In the genomic region with DNA sequence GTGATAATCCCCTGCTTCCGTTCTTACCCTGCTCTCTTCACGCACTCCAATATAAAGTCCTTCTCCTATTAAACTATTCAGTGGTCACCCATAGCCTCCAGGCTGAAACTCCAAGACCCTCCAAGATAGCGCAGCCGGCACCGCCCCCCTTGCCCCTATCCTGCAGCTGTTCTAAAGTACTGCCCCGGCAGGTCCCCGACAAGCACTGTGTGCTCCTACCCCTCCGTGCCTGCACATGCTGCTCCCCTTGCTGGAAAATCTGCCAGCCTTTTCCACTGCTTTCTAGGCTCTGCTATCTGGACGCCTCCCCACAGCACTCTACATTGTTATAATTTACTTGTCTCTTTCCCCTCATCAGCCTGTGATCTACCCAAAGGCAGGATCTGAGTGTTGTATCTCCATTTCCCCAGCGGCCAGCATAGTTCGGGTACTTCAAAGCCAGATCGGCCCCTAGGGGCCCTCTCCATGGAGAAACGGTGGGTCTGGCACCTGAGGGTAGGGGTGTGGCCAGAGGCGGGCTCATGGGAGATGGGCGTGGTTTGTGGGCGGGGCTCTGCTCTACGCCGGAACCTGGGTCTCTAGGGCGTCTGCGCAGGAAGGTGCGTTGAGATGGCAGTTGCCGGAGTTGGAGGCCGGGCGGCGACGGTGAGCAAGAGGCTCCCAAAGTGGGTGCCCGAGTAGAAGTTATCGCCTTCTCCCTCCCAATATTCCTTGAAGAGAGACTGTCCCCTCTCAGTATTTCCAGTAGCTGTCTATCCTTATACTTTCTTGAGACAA, we compare ENCODE assay signal across 9 cellular contexts.
DNase-seq lines count a peak whose midpoint lies in the region; ATAC-seq and TF ChIP-seq lines count a peak whose summit lies in the region.
"Had no signal": no experiment of that assay in that cellular context is flagged by ENCODE, and none has a peak within 500 bp of the region (broad histone marks: within the 10 kb centered on the region; RNA-seq: fewer than 3 reads in every experiment).

No MANE protein-coding gene starts in this region.

- peak overlapping the region; percentile 17 for H3K27ac Mint-ChIP-seq in MCF 10A (ENCODE audit: low read depth, unreplicated experiment)
- peak overlapping the region; percentile 26 to 45 (median 42) for H3K27ac Mint-ChIP-seq in nephron

- no peaks in the 10 kb centered on the region for H3K79me2 ChIP-seq in PC-9 (ENCODE audit: low read depth)

- peak; percentile 88 for ATAC-seq in upper lobe of right lung
- ATAC-seq in SK-N-SH treated with all-trans-retinoic acid at 6 μM for 48 hours = no peak
- no peak for ATAC-seq in GM21447 (IDR thresholded peaks at IDR 0.05; ENCODE audit: unreplicated experiment)

- H3K27me3 Mint-ChIP-seq in MCF 10A (ENCODE audit: insufficient read depth, unreplicated experiment) (no peaks in the 10 kb centered on the region), nephron (ENCODE audit: low read depth) (peaks cover 8% of the 10 kb centered on the region)

- POLR2A ChIA-PET in MCF 10A (lab: Yijun Ruan, JAX) (no interaction called here), PC-9 (lab: Charles Lee; ENCODE audit: unreplicated experiment) (interaction anchor here (0.7 kb wide), 1 partner anchor 278 kb away, joined by 3 read pairs; no protein-coding TSS in a partner anchor)

- H3K27me3 ChIP-seq in breast epithelium (no peaks in the 10 kb centered on the region), upper lobe of right lung (no peaks in the 10 kb centered on the region), PC-9 (ENCODE audit: insufficient read depth, low read depth) (no peaks in the 10 kb centered on the region)
- H3K27me3 ChIP-seq: MG63 had no signal

- no peak overlapping the region for H3K4me2 ChIP-seq in PC-9

- no peaks in the 10 kb centered on the region for H3K9me2 ChIP-seq in PC-9 (ENCODE audit: insufficient read depth)

- CTCF ChIA-PET in MCF 10A (lab: Yijun Ruan, JAX) (no interaction called here), PC-9 (lab: Charles Lee) (no interaction called here)

- no peak for TF ChIP-seq POLR2A in breast epithelium (IDR thresholded peaks at IDR 0.05)

- H2AFZ ChIP-seq in PC-9 = no peak overlapping the region

- H3K4me3 ChIP-seq in breast epithelium (no peak overlapping the region), upper lobe of right lung (no peak overlapping the region), PC-9 (no peak overlapping the region)
- H3K4me3 ChIP-seq: MG63 had no signal

- no peaks in the 10 kb centered on the region for H3K36me3 ChIP-seq in breast epithelium
- peaks cover 32% of the 10 kb centered on the region for H3K36me3 ChIP-seq in upper lobe of right lung
- no peaks in the 10 kb centered on the region for H3K36me3 ChIP-seq in PC-9 (ENCODE audit: low read depth)
- H3K36me3 ChIP-seq: MG63 had no signal

- H3K4me1 ChIP-seq in breast epithelium = no peaks in the 10 kb centered on the region
- no peaks in the 10 kb centered on the region for H3K4me1 ChIP-seq in upper lobe of right lung
- H3K4me1 ChIP-seq in PC-9 (replicated peaks; ENCODE audit: insufficient read depth) = no peaks in the 10 kb centered on the region

- no peaks in the 10 kb centered on the region for H3K9me3 ChIP-seq in breast epithelium
- H3K9me3 ChIP-seq in upper lobe of right lung = no peaks in the 10 kb centered on the region
- no peaks in the 10 kb centered on the region for H3K9me3 ChIP-seq in PC-9 (ENCODE audit: insufficient read depth, low read depth)
- H3K9me3 ChIP-seq: MG63 had no signal

- no peaks in the 10 kb centered on the region for H4K20me1 ChIP-seq in PC-9 (ENCODE audit: insufficient read depth)

- TF ChIP-seq CTCF in MCF 10A (IDR thresholded peaks at IDR 0.05; ENCODE audit: unreplicated experiment) = no peak
- no peak for TF ChIP-seq CTCF in breast epithelium (IDR thresholded peaks at IDR 0.05)
- TF ChIP-seq CTCF in nephron (IDR thresholded peaks at IDR 0.05; ENCODE audit: unreplicated experiment in 3 of 3) = no peak
- TF ChIP-seq CTCF in upper lobe of right lung (IDR thresholded peaks at IDR 0.05) = no peak
- no peak for TF ChIP-seq CTCF in PC-9 (conservative IDR thresholded peaks at IDR 0.05)

- H3F3A ChIP-seq in PC-9 (ENCODE audit: insufficient read depth, low read depth) = no peaks in the 10 kb centered on the region

- H3K36me3 Mint-ChIP-seq in MCF 10A (ENCODE audit: insufficient read depth, unreplicated experiment) = peaks cover 6% of the 10 kb centered on the region
- H3K36me3 Mint-ChIP-seq in nephron (ENCODE audit: low read depth) = peaks cover 20% of the 10 kb centered on the region

- H3K4me1 Mint-ChIP-seq in MCF 10A (ENCODE audit: insufficient read depth, unreplicated experiment) = no peaks in the 10 kb centered on the region
- H3K4me1 Mint-ChIP-seq in nephron = peaks cover 6% of the 10 kb centered on the region

- intact Hi-C loops in MCF 10A (cut with micrococcal nuclease) (loop anchor here (10.0 kb wide), 1 partner anchor 58 kb away; no protein-coding TSS in a partner anchor), breast epithelium (cut with DNase I; ENCODE audit: low total_unique reads) (no loop called here), upper lobe of right lung (cut with DNase I) (no loop called here), PC-9 (cut with micrococcal nuclease; ENCODE audit: unreplicated experiment) (no loop called here)

- H3K9me3 Mint-ChIP-seq in MCF 10A (ENCODE audit: unreplicated experiment) = no peaks in the 10 kb centered on the region
- H3K9me3 Mint-ChIP-seq in nephron = no peaks in the 10 kb centered on the region

- H3K4me3 Mint-ChIP-seq in MCF 10A (ENCODE audit: unreplicated experiment) = no peak overlapping the region
- H3K4me3 Mint-ChIP-seq in nephron = peak overlapping the region; percentile 31 to 66 (median 53)

- H3K27ac ChIP-seq in breast epithelium (no peak overlapping the region), upper lobe of right lung (no peak overlapping the region), PC-9 (no peak overlapping the region)

- no TSS peak for BruUV-seq in MCF 10A (replicated peaks; lab: Mats Ljungman, UMichigan)
- BruUV-seq in PC-9 (replicated peaks; lab: Mats Ljungman, UMichigan) = no TSS peak

- DNase-seq in MCF 10A (ENCODE audit: unreplicated experiment) = no peak
- DNase-seq in breast epithelium (ENCODE audit: low spot score in 2 of 2) = no peak
- peak; percentile 5 for DNase-seq in effector CD8-positive, alpha-beta T cell (lab: John Stamatoyannopoulos, UW)
- peak; percentile 82 for DNase-seq in upper lobe of right lung
- DNase-seq in PC-9 = no peak
- DNase-seq: MG63 had no signal

TF ChIP-seq in SK-N-SH treated with all-trans-retinoic acid at 6 μM for 48 hours, 23 proteins besides CTCF, POLR2A, EP300 and RAD21:
- no peak for TF ChIP-seq ZNF565 (CRISPR knock-in tag; conservative IDR thresholded peaks at IDR 0.05; ENCODE audit: low read depth)
- no peak for TF ChIP-seq ISL1 (CRISPR knock-in tag; IDR thresholded peaks at IDR 0.05)
- TF ChIP-seq CSDC2 (CRISPR knock-in tag; IDR thresholded peaks at IDR 0.05) = no peak
- TF ChIP-seq PPARA (CRISPR knock-in tag; IDR thresholded peaks at IDR 0.05; ENCODE audit: borderline replicate concordance) = no peak
- no peak for TF ChIP-seq TOX (CRISPR knock-in tag; IDR thresholded peaks at IDR 0.05; ENCODE audit: borderline replicate concordance)
- TF ChIP-seq ZC3H10 (CRISPR knock-in tag; IDR thresholded peaks at IDR 0.05) = no peak
- TF ChIP-seq ZNF70 (CRISPR knock-in tag; IDR thresholded peaks at IDR 0.05) = no peak
- no peak for TF ChIP-seq ARNTL (CRISPR knock-in tag; IDR thresholded peaks at IDR 0.05; ENCODE audit: borderline replicate concordance, low read depth)
- TF ChIP-seq ZNF8 (CRISPR knock-in tag; IDR thresholded peaks at IDR 0.05) = no peak

Comparison
In these comparisons a context has a peak if more than half of its experiments do, and no peak if none do; other contexts are left out.
1. DNase-seq: peak in effector CD8-positive, alpha-beta T cell (single experiment) and upper lobe of right lung (single experiment); none in MCF 10A (single experiment), breast epithelium (0 of 2) and PC-9 (0 of 2).